Comparison of ENCODE assay signal across 11 cellular contexts in the genomic region with DNA sequence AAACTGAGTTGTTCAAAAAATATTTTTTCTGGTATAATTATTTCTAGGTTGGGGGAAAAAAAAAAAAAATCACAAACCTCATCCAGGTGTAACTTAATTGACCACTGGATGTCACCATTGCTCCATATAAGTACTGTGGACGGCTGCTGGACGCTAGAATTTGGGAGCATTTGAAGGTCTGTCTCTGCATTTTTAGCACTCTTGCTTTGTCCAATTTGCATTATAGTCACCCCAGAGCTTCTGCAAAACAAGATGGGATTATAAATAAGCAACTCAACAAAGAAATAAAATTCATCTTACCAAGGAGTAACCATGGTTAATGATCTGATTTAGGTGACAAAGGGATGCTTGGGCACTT.
A peak's percentile ranks its signal among the peaks of the same experiment; 100 is the strongest.
DNase-seq lines count a peak whose midpoint lies in the region; ATAC-seq, FAIRE-seq and TF ChIP-seq lines count a peak whose summit lies in the region.
"Had no signal": no experiment of that assay in that cellular context is flagged by ENCODE, and none has a peak within 500 bp of the region (broad histone marks: within the 10 kb centered on the region; RNA-seq: fewer than 3 reads in every experiment).

No MANE protein-coding gene starts in this region.

- H3K9ac ChIP-seq in H1 (replicated peaks in 1 of 4; ENCODE audit: extremely low read depth in 1 of 4, low read depth in 3 of 4, low read length in 3 of 4) = no peak overlapping the region

- no peak overlapping the region for H2BK120ac ChIP-seq in H1 (replicated peaks; ENCODE audit: low read depth, low read length)

- H3K18ac ChIP-seq in H1 (ENCODE audit: extremely low read depth, low read length) = no peak overlapping the region

- no peak overlapping the region for H4K5ac ChIP-seq in H1 (ENCODE audit: insufficient read length, low read depth, low read length)

- H4K8ac ChIP-seq in H1 (ENCODE audit: extremely low read depth, insufficient read depth, low read length) = no peak overlapping the region

- CTCF ChIA-PET in H1 (lab: Charles Lee; ENCODE audit: partially characterized antibody) = interaction anchor here (0.7 to 12.2 kb wide), 26 partner anchors 9 to 664 kb away, joined by 3 to 172 read pairs (median 4); no protein-coding TSS in a partner anchor

- H2AK5ac ChIP-seq in H1 (ENCODE audit: low read depth, low read length) = no peak overlapping the region

- no peak overlapping the region for H3K4me3 ChIP-seq in H1 (ENCODE audit: extremely low read depth in 1 of 4, insufficient read depth in 2 of 4, low read depth in 3 of 4, low read length in 4 of 4)
- H3K4me3 ChIP-seq: SK-N-MC, upper lobe of left lung had no signal

- no peak overlapping the region for H3K56ac ChIP-seq in H1 (replicated peaks; ENCODE audit: insufficient read length, low read depth, low read length)

- no peak overlapping the region for H4K91ac ChIP-seq in H1 (replicated peaks; ENCODE audit: insufficient read length, low read length)

- H4K20me1 ChIP-seq in H1 (replicated peaks in 1 of 2; ENCODE audit: control insufficient read depth in 1 of 2, insufficient read depth in 2 of 2, low read length in 2 of 2) = no peaks in the 10 kb centered on the region

- H3K4ac ChIP-seq in H1 (replicated peaks; ENCODE audit: insufficient read length, low read depth, low read length) = no peak overlapping the region

- H3K79me1 ChIP-seq in H1 (ENCODE audit: low read depth, low read length) = no peaks in the 10 kb centered on the region

- H3K9me3 ChIP-seq in H1 (ENCODE audit: insufficient read depth in 2 of 2, low read depth in 1 of 2, low read length in 1 of 2) = no peaks in the 10 kb centered on the region
- H3K9me3 ChIP-seq: upper lobe of left lung had no signal

- H3K23ac ChIP-seq in H1 (ENCODE audit: insufficient read length) = no peak overlapping the region

- H3K79me2 ChIP-seq in H1 (ENCODE audit: control insufficient read depth in 1 of 2, insufficient read depth in 2 of 2, low read length in 2 of 2) = no peaks in the 10 kb centered on the region

- ATAC-seq in GM19395 (IDR thresholded peaks at IDR 0.05; ENCODE audit: unreplicated experiment) = no peak

- no peak overlapping the region for H2BK5ac ChIP-seq in H1 (ENCODE audit: low read depth, low read length)

- H2BK20ac ChIP-seq in H1 (ENCODE audit: low read length) = no peak overlapping the region

- H2BK15ac ChIP-seq in H1 (ENCODE audit: low read length) = no peak overlapping the region

- no peaks in the 10 kb centered on the region for H3K36me3 ChIP-seq in H1 (ENCODE audit: control insufficient read depth in 2 of 4, insufficient read depth in 4 of 4, low read length in 3 of 4)
- H3K36me3 ChIP-seq: upper lobe of left lung had no signal

- no peak overlapping the region for H3K4me2 ChIP-seq in H1 (ENCODE audit: insufficient read depth in 1 of 2, low read depth in 2 of 2, low read length in 2 of 2)

- POLR2A ChIA-PET in H1 (lab: Charles Lee; ENCODE audit: partially characterized antibody) = no interaction called here

- H3K4me3 Mint-ChIP-seq in progenitor cell of endocrine pancreas (ENCODE audit: low read depth) = no peak overlapping the region
- H3K4me3 Mint-ChIP-seq: B cell had no signal

- FAIRE-seq in H1 (lab: Jason Lieb, UNC) = no peak

- peak overlapping the region; percentile 37; the same call in 1 of the 2 replicates for H2AFZ ChIP-seq in H1 (ENCODE audit: low read length)

- H3K4me1 Mint-ChIP-seq in progenitor cell of endocrine pancreas (ENCODE audit: low read depth) = peaks cover 13% of the 10 kb centered on the region
- H3K4me1 Mint-ChIP-seq: B cell had no signal

- no peak overlapping the region for H3K27ac ChIP-seq in H1 (ENCODE audit: low read depth, low read length)
- H3K27ac ChIP-seq: SK-N-MC, upper lobe of left lung had no signal

- TF ChIP-seq POLR2A in H1 (IDR thresholded peaks at IDR 0.05; ENCODE audit: control extremely low read depth in 1 of 2, low read depth in 2 of 2, low read length in 2 of 2) = no peak

- H3K27me3 ChIP-seq in H1 (replicated peaks in 1 of 4; ENCODE audit: control insufficient read depth in 3 of 4, extremely low read depth in 1 of 4, insufficient read depth in 3 of 4, low read length in 3 of 4) = no peaks in the 10 kb centered on the region
- H3K27me3 ChIP-seq: upper lobe of left lung had no signal

- peaks cover 3% of the 10 kb centered on the region for H3K9me3 Mint-ChIP-seq in progenitor cell of endocrine pancreas (ENCODE audit: low read depth)

- TF ChIP-seq CTCF in H1 (IDR thresholded peaks at IDR 0.05; ENCODE audit: control extremely low read depth in 1 of 3, insufficient read depth in 1 of 3, low read depth in 1 of 3, low read length in 3 of 3) (peak in 2 of 3 experiments; percentile 49 to 59; a peak in 3 of 4 replicates), progenitor cell of endocrine pancreas (IDR thresholded peaks at IDR 0.05; ENCODE audit: unreplicated experiment) (peak; percentile 74)

- no peak overlapping the region for H3K27ac Mint-ChIP-seq in progenitor cell of endocrine pancreas
- H3K27ac Mint-ChIP-seq: B cell had no signal

- peak; percentile 86 to 88 for TF ChIP-seq RAD21 in H1 (IDR thresholded peaks at IDR 0.05 in 1 of 2, conservative IDR thresholded peaks at IDR 0.05 in 1 of 2; ENCODE audit: low read depth in 2 of 2, low read length in 2 of 2)

- H3K36me3 Mint-ChIP-seq in progenitor cell of endocrine pancreas (ENCODE audit: insufficient read depth) = no peaks in the 10 kb centered on the region

- H3K27me3 Mint-ChIP-seq in progenitor cell of endocrine pancreas = no peaks in the 10 kb centered on the region
- H3K27me3 Mint-ChIP-seq: B cell had no signal

- no peak for TF ChIP-seq EP300 in H1 (IDR thresholded peaks at IDR 0.05; ENCODE audit: borderline replicate concordance in 1 of 2, low read depth in 2 of 2, low read length in 2 of 2)

- no peak overlapping the region for H2BK12ac ChIP-seq in H1 (ENCODE audit: low read depth, low read length)

- 10% methylated on average over 2 of the region's 2 CpGs; no CpG with 5 or more reads in 1 of the 2 experiments for WGBS in H1 (ENCODE audit: extremely low coverage in 1 of 2, insufficient coverage in 1 of 2, insufficient read length in 1 of 2, insufficient replicate concordance in 2 of 2, low coverage in 1 of 2, low lambda C conversion rate in 2 of 2, missing lambda C conversion rate in 1 of 2), 2 experiments

- H3K23me2 ChIP-seq in H1 (ENCODE audit: low read depth, low read length) = no peaks in the 10 kb centered on the region

- no peaks in the 10 kb centered on the region for H3K4me1 ChIP-seq in H1 (replicated peaks in 1 of 4; ENCODE audit: control insufficient read depth in 3 of 4, insufficient read depth in 4 of 4, low read length in 3 of 4)
- H3K4me1 ChIP-seq: upper lobe of left lung had no signal

- peak; percentile 61 for DNase-seq in NCI-H1092 treated with DMSO at 0.1 percent for 48 hours (lab: John Stamatoyannopoulos, UW)
- no peak for DNase-seq in NCI-H1092 (lab: John Stamatoyannopoulos, UW)
- peak; percentile 36 for DNase-seq in NCI-H345 (lab: John Stamatoyannopoulos, UW)
- no peak for DNase-seq in H1 (ENCODE audit: low read depth in 1 of 2, low spot score in 2 of 2)
- no peak for DNase-seq in progenitor cell of endocrine pancreas (ENCODE audit: low spot score, unreplicated experiment)
- no peak for DNase-seq in activated CD4-positive, alpha-beta T cell treated with anti-CD3 and anti-CD28 coated beads, Interleukin-2, amount 50 U/mL, for 1 hour
- DNase-seq in stimulated activated CD4-positive, alpha-beta T cell treated with anti-CD3 and anti-CD28 coated beads, Interleukin-2, amount 100 ng/mL, for 48 hours = no peak
- DNase-seq: upper lobe of left lung had no signal

- H3K14ac ChIP-seq in H1 (ENCODE audit: insufficient read length) = no peak overlapping the region

TF ChIP-seq in H1, 55 proteins besides CTCF, POLR2A, EP300 and RAD21 (continues in another document):
- no peak for TF ChIP-seq SIRT6 (IDR thresholded peaks at IDR 0.05; ENCODE audit: low read length)
- no peak for TF ChIP-seq HDAC6 (IDR thresholded peaks at IDR 0.05; ENCODE audit: low read depth, low read length)
- TF ChIP-seq CBX5 (IDR thresholded peaks at IDR 0.05; ENCODE audit: low read depth, low read length) = no peak
- TF ChIP-seq RXRA (IDR thresholded peaks at IDR 0.05; ENCODE audit: insufficient read depth, low read depth, low read length) = no peak
- TF ChIP-seq POLR2AphosphoS5 (IDR thresholded peaks at IDR 0.05; ENCODE audit: low read depth, low read length) = no peak
- TF ChIP-seq CEBPB (IDR thresholded peaks at IDR 0.05; ENCODE audit: low read depth, low read length) = no peak

Comparison
In these comparisons a context has a peak if more than half of its experiments do, and no peak if none do; other contexts are left out.
1. DNase-seq: peak in NCI-H1092 treated with DMSO at 0.1 percent for 48 hours (single experiment) and NCI-H345 (single experiment); none in NCI-H1092 (single experiment), H1 (0 of 2), progenitor cell of endocrine pancreas (single experiment), activated CD4-positive, alpha-beta T cell treated with anti-CD3 and anti-CD28 coated beads, Interleukin-2, amount 50 U/mL, for 1 hour (single experiment) and stimulated activated CD4-positive, alpha-beta T cell treated with anti-CD3 and anti-CD28 coated beads, Interleukin-2, amount 100 ng/mL, for 48 hours (0 of 2).